ENCODE assay signal across 25 cellular contexts in the genomic region with DNA sequence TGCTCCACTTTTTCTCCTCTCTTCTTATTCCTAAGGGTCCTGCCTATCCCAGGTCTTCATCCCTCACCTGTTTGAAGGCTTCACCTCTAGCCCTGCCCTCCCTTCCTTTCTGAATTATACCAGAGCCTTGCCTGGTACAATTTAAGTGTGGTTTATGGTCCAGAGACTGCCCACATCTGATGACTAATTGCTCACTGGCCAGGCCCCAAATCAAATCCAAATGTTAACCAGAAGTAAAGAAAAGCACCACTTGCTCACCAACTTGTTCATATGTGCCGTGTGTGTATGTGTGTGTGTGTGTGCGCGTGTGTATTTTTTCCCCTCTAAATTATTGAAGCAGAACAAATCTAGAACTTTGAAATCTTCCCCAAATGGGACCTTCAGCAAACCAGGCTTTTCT. TPM values are rescaled to one million over a fixed set of nuclear protein-coding genes. Genes with fewer than 3 reads are reported as not detected.
A peak's percentile ranks its signal among the peaks of the same experiment; 100 is the strongest.
DNase-seq lines count a peak whose midpoint lies in the region; ATAC-seq and TF ChIP-seq lines count a peak whose summit lies in the region.
"Had no signal": no experiment of that assay in that cellular context is flagged by ENCODE, and none has a peak within 500 bp of the region (broad histone marks: within the 10 kb centered on the region; RNA-seq: fewer than 3 reads in every experiment).

No MANE protein-coding gene starts in this region.

- dilution Hi-C loops in IMR-90 (cut with HindIII; ENCODE audit: low sequenced_read_pairs, unreplicated experiment), result no loop called here

- H3K18ac ChIP-seq in IMR-90 (ENCODE audit: low read depth, low read length), result no peak overlapping the region

- TF ChIP-seq POLR2A in IMR-90 (IDR thresholded peaks at IDR 0.05; ENCODE audit: low read depth, low read length) (no peak), stomach (IDR thresholded peaks at IDR 0.05) (no peak)

- no peak for TF ChIP-seq EP300 in stomach (IDR thresholded peaks at IDR 0.05)

- H3K27ac ChIP-seq in IMR-90 (ENCODE audit: insufficient read depth, low read length), result no peak overlapping the region
- H3K27ac ChIP-seq in stomach, result no peak overlapping the region
- H3K27ac ChIP-seq: parathyroid adenoma, upper lobe of right lung, WERI-Rb-1 had no signal

- H3K23ac ChIP-seq in IMR-90 (ENCODE audit: low read depth, low read length), result no peak overlapping the region

- WGBS in IMR-90 (ENCODE audit: extremely low coverage in 2 of 2, insufficient read length in 1 of 2), 2 experiments, result no CpG with 5 or more reads among the region's 3 CpGs
- 63 to 86% (median 79%) methylated on average over 3 of the region's 3 CpGs for WGBS in stomach, 5 donors

- H2AK9ac ChIP-seq in IMR-90 (replicated peaks; ENCODE audit: low read depth, low read length, poor library complexity), result no peak overlapping the region

- no peak overlapping the region for H3K4me2 ChIP-seq in IMR-90 (ENCODE audit: low read depth, low read length)

- POLR2A ChIA-PET in IMR-90 (lab: Charles Lee; ENCODE audit: unreplicated experiment), result no interaction called here

- DNase-seq in AG10803 (ENCODE audit: low read depth), result peak; percentile 81
- peak; percentile 18 for DNase-seq in IMR-90
- peak; percentile 61 for DNase-seq in astrocyte of the hippocampus (ENCODE audit: low read depth, low spot score)
- peak; percentile 16 for DNase-seq in kidney epithelial cell (ENCODE audit: low read depth)
- no peak for DNase-seq in globus pallidus (ENCODE audit: low spot score)
- DNase-seq in cortex of kidney (lab: John Stamatoyannopoulos, UW), result no peak
- no peak for DNase-seq in stomach
- DNase-seq: activated CD4-positive, alpha-beta T cell treated with anti-CD3 and anti-CD28 coated beads, Interleukin-2, amount 50 U/mL, for 4 hours; activated naive CD4-positive, alpha-beta T cell; aorta; CD8-positive, alpha-beta T cell; NCI-H2081; NCI-H510A treated with DMSO at 0.1 percent for 48 hours; stimulated activated CD4-positive, alpha-beta T cell treated with anti-CD3 and anti-CD28 coated beads, Interleukin-2, amount 100 ng/mL, for 24 hours; stimulated activated naive CD8-positive, alpha-beta T cell treated with anti-CD3 and anti-CD28 coated beads, Interleukin-15, amount 100 ng/mL, for 72 hours; upper lobe of right lung; WERI-Rb-1 had no signal

- H2BK5ac ChIP-seq in IMR-90 (ENCODE audit: low read depth, low read length, poor library complexity, severe bottlenecking), result no peak overlapping the region

- CTCF ChIA-PET in IMR-90 (lab: Yijun Ruan, JAX), result no interaction called here

- H3K36me3 ChIP-seq in IMR-90 (ENCODE audit: control insufficient read depth, insufficient read depth, low read length), result no peaks in the 10 kb centered on the region
- H3K36me3 ChIP-seq in kidney epithelial cell (ENCODE audit: control insufficient read depth, insufficient read depth, low read length), result no peaks in the 10 kb centered on the region
- no peaks in the 10 kb centered on the region for H3K36me3 ChIP-seq in stomach
- H3K36me3 ChIP-seq: upper lobe of right lung, WERI-Rb-1 had no signal

- no peak overlapping the region for H4K91ac ChIP-seq in IMR-90 (ENCODE audit: insufficient read depth, low read depth, low read length)

- H3K9ac ChIP-seq in IMR-90 (ENCODE audit: low read depth, low read length), result no peak overlapping the region
- H3K9ac ChIP-seq: parathyroid adenoma had no signal

- no peaks in the 10 kb centered on the region; the same call in 1 of the 2 replicates for H4K20me1 ChIP-seq in IMR-90 (ENCODE audit: insufficient read depth, low read length)

- H2AK5ac ChIP-seq in IMR-90 (ENCODE audit: low read depth, low read length), result no peak overlapping the region

- H3K4me1 ChIP-seq in IMR-90 (ENCODE audit: control insufficient read depth, insufficient read depth, low read length) (no peaks in the 10 kb centered on the region), stomach (no peaks in the 10 kb centered on the region)
- H3K4me1 ChIP-seq: parathyroid adenoma, upper lobe of right lung had no signal

- TF ChIP-seq RAD21 in IMR-90 (IDR thresholded peaks at IDR 0.05; ENCODE audit: low read length), result no peak

- no peak overlapping the region for H2BK15ac ChIP-seq in IMR-90 (ENCODE audit: low read depth, low read length)

- H3K79me1 ChIP-seq in IMR-90 (ENCODE audit: low read depth in 1 of 2, low read length in 2 of 2), result no peaks in the 10 kb centered on the region

- in situ Hi-C loops in IMR-90 (cut with MboI; ENCODE audit: low sequenced_read_pairs), result no loop called here

- H3K4ac ChIP-seq in IMR-90 (ENCODE audit: low read depth, low read length), result no peak overlapping the region

- H3K9me1 ChIP-seq in IMR-90 (ENCODE audit: insufficient read depth, low read length), result no peaks in the 10 kb centered on the region

- no peak overlapping the region for H3K56ac ChIP-seq in IMR-90 (ENCODE audit: extremely low read depth, insufficient read depth, low read length)

- H3K27me3 ChIP-seq in IMR-90 (ENCODE audit: control insufficient read depth, insufficient read depth, low read length) (peaks cover 62% of the 10 kb centered on the region), kidney epithelial cell (ENCODE audit: control insufficient read depth, insufficient read depth, low read length) (no peaks in the 10 kb centered on the region), stomach (no peaks in the 10 kb centered on the region)
- H3K27me3 ChIP-seq: upper lobe of right lung had no signal

- H2AFZ ChIP-seq in IMR-90 (replicated peaks; ENCODE audit: low read length, poor library complexity), result no peak overlapping the region
- H2AFZ ChIP-seq: parathyroid adenoma had no signal

- no TSS peak for BruUV-seq in IMR-90 (replicated peaks; lab: Mats Ljungman, UMichigan)

- TF ChIP-seq CTCF in AG10803 (conservative IDR thresholded peaks at IDR 0.05; ENCODE audit: low read length), result no peak
- no peak for TF ChIP-seq CTCF in IMR-90 (conservative IDR thresholded peaks at IDR 0.05; ENCODE audit: low read depth, low read length)
- no peak for TF ChIP-seq CTCF in kidney epithelial cell (IDR thresholded peaks at IDR 0.05; ENCODE audit: insufficient read depth, low read length, poor library complexity, severe bottlenecking)
- no peak for TF ChIP-seq CTCF in stomach (IDR thresholded peaks at IDR 0.05)

- H4K5ac ChIP-seq in IMR-90 (ENCODE audit: low read depth, low read length), result no peak overlapping the region

- H3K14ac ChIP-seq in IMR-90 (replicated peaks; ENCODE audit: low read depth, low read length), result no peak overlapping the region

- ATAC-seq in IMR-90 (ENCODE audit: low read depth), result no peak
- ATAC-seq in HG03039 (IDR thresholded peaks at IDR 0.05; ENCODE audit: unreplicated experiment), result no peak
- ATAC-seq: CD8-positive, alpha-beta T cell; K562; natural killer cell treated with Interleukin-12 subunit alpha and Interleukin-12 subunit beta and Interleukin-15 and Interleukin-18, amount 100 ng/mL, for 72 hours; Right ventricle myocardium inferior; stimulated activated naive CD8-positive, alpha-beta T cell treated with anti-CD3 and anti-CD28 coated beads, Interleukin-15, amount 100 ng/mL, for 72 hours; upper lobe of right lung had no signal

- H4K8ac ChIP-seq in IMR-90 (ENCODE audit: low read depth in 2 of 2, low read length in 2 of 2), result no peak overlapping the region

- no peak overlapping the region for H2BK120ac ChIP-seq in IMR-90 (ENCODE audit: low read depth, low read length)

- no peak overlapping the region for H2BK20ac ChIP-seq in IMR-90 (ENCODE audit: low read depth, low read length)

- H3K9me3 ChIP-seq in IMR-90 (ENCODE audit: control insufficient read depth, insufficient read depth, low read length) (no peaks in the 10 kb centered on the region), stomach (no peaks in the 10 kb centered on the region)
- H3K9me3 ChIP-seq: upper lobe of right lung had no signal

- H3K4me3 ChIP-seq in AG10803 (ENCODE audit: low read length), result no peak overlapping the region
- H3K4me3 ChIP-seq in IMR-90 (ENCODE audit: insufficient read depth, low read depth, low read length), result no peak overlapping the region
- no peak overlapping the region for H3K4me3 ChIP-seq in kidney epithelial cell (ENCODE audit: low read depth, low read length)
- H3K4me3 ChIP-seq in stomach, result no peak overlapping the region
- H3K4me3 ChIP-seq: K562, upper lobe of right lung had no signal

- intact Hi-C loops in IMR-90 (cut with micrococcal nuclease), result loop anchor here (10.0 kb wide), 1 partner anchor 49 kb away; no protein-coding TSS in a partner anchor
- intact Hi-C loops in stomach (cut with DNase I; ENCODE audit: low total_unique reads), result no loop called here

TF ChIP-seq in IMR-90, 13 proteins besides CTCF, POLR2A, EP300 and RAD21:
- TF ChIP-seq SMC3 (IDR thresholded peaks at IDR 0.05; ENCODE audit: low read depth, low read length) (no peak), MXI1 (IDR thresholded peaks at IDR 0.05; ENCODE audit: borderline replicate concordance, low read depth, low read length) (no peak), NFE2L2 (IDR thresholded peaks at IDR 0.05; ENCODE audit: low read depth, low read length) (no peak), MAFK (IDR thresholded peaks at IDR 0.05; ENCODE audit: low read depth, low read length) (no peak), BHLHE40 (IDR thresholded peaks at IDR 0.05; ENCODE audit: low read depth, low read length) (no peak)
- TF ChIP-seq, protein P1, sequence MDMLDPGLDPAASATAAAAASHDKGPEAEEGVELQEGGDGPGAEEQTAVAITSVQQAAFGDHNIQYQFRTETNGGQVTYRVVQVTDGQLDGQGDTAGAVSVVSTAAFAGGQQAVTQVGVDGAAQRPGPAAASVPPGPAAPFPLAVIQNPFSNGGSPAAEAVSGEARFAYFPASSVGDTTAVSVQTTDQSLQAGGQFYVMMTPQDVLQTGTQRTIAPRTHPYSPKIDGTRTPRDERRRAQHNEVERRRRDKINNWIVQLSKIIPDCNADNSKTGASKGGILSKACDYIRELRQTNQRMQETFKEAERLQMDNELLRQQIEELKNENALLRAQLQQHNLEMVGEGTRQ (IDR thresholded peaks at IDR 0.05; ENCODE audit: low read depth, low read length), result no peak

RNA-seq across cellular contexts. Expression of a gene that starts 26.4 kb away (rescaled TPM):
- total RNA-seq in IMR-90 (2012; rRNA removed), result not detected in 2 replicates
- 0.03 TPM in 1 of 2 replicates, not detected in the other for polyA plus RNA-seq in IMR-90 (2012; rRNA removed)
- polyA plus RNA-seq in IMR-90 (2012; cell fraction: cytosol; rRNA removed), result 0.01 TPM in 2 replicates
- 0.01 TPM in 2 replicates for polyA plus RNA-seq in IMR-90 (2012; cell fraction: nucleus; rRNA removed; ENCODE audit: low replicate concordance)
- total RNA-seq in kidney epithelial cell, result 7.9 and 8.1 TPM in 2 replicates
- 1 to 10 TPM in 2 of 5 donors, under 1 TPM in 2, not detected in 1; 0.14 to 1.8 (median 1.1) TPM for total RNA-seq in stomach
- polyA plus RNA-seq in stomach, result under 1 TPM; 0.12 to 0.18 (median 0.15) TPM
- total RNA-seq: A673; CD8-positive, alpha-beta T cell; fibroblast of villous mesenchyme; K562; natural killer cell treated with Interleukin-12 subunit alpha and Interleukin-12 subunit beta and Interleukin-15 and Interleukin-18, amount 100 ng/mL, for 72 hours had no signal

RNA-seq across cellular contexts. Expression of a gene that starts 57.4 kb away (rescaled TPM):
- not detected in 2 replicates for total RNA-seq in IMR-90 (2012; rRNA removed)
- polyA plus RNA-seq in IMR-90 (2012; rRNA removed), result not detected in 2 replicates
- polyA plus RNA-seq in IMR-90 (2012; cell fraction: cytosol; rRNA removed), result 0.02 TPM in 1 of 2 replicates, not detected in the other
- not detected in 2 replicates for polyA plus RNA-seq in IMR-90 (2012; cell fraction: nucleus; rRNA removed; ENCODE audit: low replicate concordance)
- 0.07 and 0.21 TPM in 2 replicates for total RNA-seq in kidney epithelial cell
- total RNA-seq in stomach, result 1 to 10 TPM in 3 of 5 donors, under 1 TPM in 1, not detected in 1; 0.43 to 4.1 (median 2.0) TPM
- polyA plus RNA-seq in stomach, result 1 to 10 TPM; 1.2 to 2.1 (median 1.4) TPM
- total RNA-seq: CD8-positive, alpha-beta T cell; fibroblast of villous mesenchyme; K562; mesenteric fat pad; natural killer cell treated with Interleukin-12 subunit alpha and Interleukin-12 subunit beta and Interleukin-15 and Interleukin-18, amount 100 ng/mL, for 72 hours had no signal
- polyA plus RNA-seq: K562 had no signal

Comparison
In these comparisons a context has a peak if more than half of its experiments do, and no peak if none do; other contexts are left out.
1. DNase-seq: peak in AG10803 (single experiment), IMR-90 (single experiment), astrocyte of the hippocampus (single experiment) and kidney epithelial cell (single experiment); none in globus pallidus (single experiment), cortex of kidney (single experiment) and stomach (single experiment).